18 cellular contexts compared by ENCODE assay signal in genomic region chr4:183220246-183220645, GRCh38.
"Had no signal": no experiment of that assay in that cellular context is flagged by ENCODE, and none has a peak within 500 bp of the region (broad histone marks: within the 10 kb centered on the region; RNA-seq: fewer than 3 reads in every experiment).

No MANE protein-coding gene starts in this region.

- H3K27ac ChIP-seq: coronary artery, dorsolateral prefrontal cortex, esophagus muscularis mucosa, foreskin keratinocyte, gastroesophageal sphincter, heart right ventricle, left lung, lower lobe of right lung had no signal

- H3K36me3 ChIP-seq: esophagus muscularis mucosa, gastroesophageal sphincter, left lung, lower lobe of right lung had no signal

- H3K4me3 ChIP-seq: coronary artery, dorsolateral prefrontal cortex, esophagus muscularis mucosa, gastroesophageal sphincter, heart right ventricle, left lung, lower lobe of right lung had no signal

- H3K9me3 ChIP-seq: esophagus muscularis mucosa, gastroesophageal sphincter, heart right ventricle, left lung, lower lobe of right lung had no signal

- H3K4me1 ChIP-seq: foreskin keratinocyte, gastroesophageal sphincter, left lung, lower lobe of right lung had no signal

- H3K27me3 ChIP-seq: dorsolateral prefrontal cortex, esophagus muscularis mucosa, foreskin keratinocyte, gastroesophageal sphincter, heart right ventricle, left lung had no signal

- DNase-seq: dermis blood vessel endothelial cell; dorsolateral prefrontal cortex; effector CD4-positive, alpha-beta T cell; effector memory CD4-positive, alpha-beta T cell; foreskin keratinocyte; glutamatergic neuron; head of caudate nucleus; heart right ventricle; hippocampal formation; left cardiac atrium; left lung; left ventricle myocardium superior; lower lobe of right lung; mesendoderm; midbrain had no signal
